Comparison of ENCODE assay signal across 10 cellular contexts in the genomic region with DNA sequence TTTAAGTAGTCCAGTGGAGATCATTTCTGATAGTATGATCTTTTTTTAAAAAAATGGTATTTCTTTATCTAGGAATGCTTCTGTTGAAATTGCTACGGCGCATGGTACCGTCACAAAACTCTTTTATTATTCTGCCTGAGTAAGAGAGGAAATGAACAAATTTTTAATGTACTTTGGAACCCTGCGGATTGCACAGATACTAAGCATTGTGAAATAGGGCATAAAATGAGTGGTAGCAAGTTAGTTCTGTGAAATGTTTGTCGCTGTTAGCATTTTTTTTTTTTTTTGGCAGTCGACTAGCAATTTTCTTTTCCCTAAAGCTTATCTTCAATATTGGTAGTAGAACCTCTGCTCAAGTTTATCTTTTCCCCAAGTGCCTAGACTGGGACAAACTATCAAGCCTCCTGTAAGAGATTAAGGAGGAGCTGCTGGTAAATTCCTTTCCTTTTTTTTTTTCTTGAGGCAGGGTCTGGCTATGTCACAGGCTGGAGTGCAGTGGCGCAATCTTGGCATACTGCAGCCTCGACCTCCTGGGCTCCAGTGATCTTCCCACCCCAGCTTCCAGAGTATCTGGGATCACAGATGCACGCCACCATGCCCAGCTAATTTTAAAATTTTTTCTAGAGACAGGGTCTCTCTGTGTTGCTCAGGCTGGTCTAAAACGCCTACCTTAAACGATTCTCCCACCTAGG. TPM values are rescaled to one million over a fixed set of nuclear protein-coding genes. Genes with fewer than 3 reads are reported as not detected.
DNase-seq lines count a peak whose midpoint lies in the region; ATAC-seq and TF ChIP-seq lines count a peak whose summit lies in the region.
"Had no signal": no experiment of that assay in that cellular context is flagged by ENCODE, and none has a peak within 500 bp of the region (broad histone marks: within the 10 kb centered on the region; RNA-seq: fewer than 3 reads in every experiment).

No MANE protein-coding gene starts in this region.

- POLR2A ChIA-PET in Panc1 (lab: Charles Lee) = no interaction called here

- H3K9me3 Mint-ChIP-seq in osteocyte (ENCODE audit: unreplicated experiment) = no peaks in the 10 kb centered on the region

- BruUV-seq in Panc1 (replicated peaks; lab: Mats Ljungman, UMichigan) = no TSS peak

- CTCF ChIA-PET in Panc1 (lab: Charles Lee) = interaction anchor here (0.6 kb wide), 1 partner anchor 723 kb away, joined by 3 read pairs; no protein-coding TSS in a partner anchor

- TF ChIP-seq POLR2A in Peyer's patch (IDR thresholded peaks at IDR 0.05) = no peak

- peaks cover 26% of the 10 kb centered on the region for H3K4me1 ChIP-seq in Panc1 (ENCODE audit: control insufficient read depth, insufficient read depth, low read length)
- H3K4me1 ChIP-seq in fibroblast of lung (ENCODE audit: control insufficient read depth, extremely low read depth, insufficient read depth, low read length) = peaks cover 3% of the 10 kb centered on the region
- peaks cover 0 to 36% (median 6%) of the 10 kb centered on the region in 4 donors for H3K4me1 ChIP-seq in Peyer's patch

- peak overlapping the region; percentile 85 for H3K27ac Mint-ChIP-seq in osteocyte (ENCODE audit: unreplicated experiment)

- no peaks in the 10 kb centered on the region for H3K27me3 ChIP-seq in Panc1 (ENCODE audit: control insufficient read depth, insufficient read depth, low read length)
- H3K27me3 ChIP-seq in fibroblast of lung (ENCODE audit: control insufficient read depth, insufficient read depth, low read length) = no peaks in the 10 kb centered on the region
- H3K27me3 ChIP-seq in Peyer's patch = no peaks in the 10 kb centered on the region
- H3K27me3 ChIP-seq: colonic mucosa had no signal

- in situ Hi-C loops in Panc1 (cut with HindIII; ENCODE audit: low pct_unique_long_range_greater_than_20kb, low sequenced_read_pairs) = no loop called here

- no peak for TF ChIP-seq CTCF in Panc1 (IDR thresholded peaks at IDR 0.05)
- no peak for TF ChIP-seq CTCF in fibroblast of lung (conservative IDR thresholded peaks at IDR 0.05 in 1 of 2, IDR thresholded peaks at IDR 0.05 in 1 of 2; ENCODE audit: low read depth in 1 of 2, low read length in 2 of 2)
- TF ChIP-seq CTCF in osteocyte (IDR thresholded peaks at IDR 0.05) = no peak
- TF ChIP-seq CTCF in Peyer's patch (IDR thresholded peaks at IDR 0.05) = no peak

- H3K9ac ChIP-seq in fibroblast of lung (ENCODE audit: insufficient read depth, low read length) = no peak overlapping the region

- intact Hi-C loops in Panc1 (cut with micrococcal nuclease; ENCODE audit: unreplicated experiment) = no loop called here

- no peak overlapping the region for H2AFZ ChIP-seq in fibroblast of lung (ENCODE audit: low read length)

- no peaks in the 10 kb centered on the region for H3K9me3 ChIP-seq in Panc1 (ENCODE audit: control insufficient read depth, insufficient read depth, low read depth, low read length)
- no peaks in the 10 kb centered on the region for H3K9me3 ChIP-seq in fibroblast of lung (ENCODE audit: control insufficient read depth, insufficient read depth, low read depth, low read length)
- no peaks in the 10 kb centered on the region for H3K9me3 ChIP-seq in Peyer's patch
- H3K9me3 ChIP-seq: colonic mucosa had no signal

- H3K4me1 Mint-ChIP-seq in osteocyte (ENCODE audit: unreplicated experiment) = peaks cover 36% of the 10 kb centered on the region

- H3K27me3 Mint-ChIP-seq in osteocyte (ENCODE audit: unreplicated experiment) = no peaks in the 10 kb centered on the region

- no peak for ATAC-seq in Panc1
- no peak for ATAC-seq in GM21529 (IDR thresholded peaks at IDR 0.05; ENCODE audit: unreplicated experiment)
- no peak for ATAC-seq in HG02610 (IDR thresholded peaks at IDR 0.05; ENCODE audit: unreplicated experiment)

- H3K4me3 ChIP-seq in Panc1 (ENCODE audit: low read depth in 2 of 2, low read length in 2 of 2) = peak overlapping the region; percentile 15 to 81; a peak in 3 of 4 replicates
- peak overlapping the region; percentile 79 to 97 (median 84) for H3K4me3 ChIP-seq in fibroblast of lung (replicated peaks in 1 of 4; ENCODE audit: control extremely low read depth in 1 of 4, insufficient read depth in 1 of 4, low read depth in 3 of 4, low read length in 4 of 4)
- peak overlapping the region in 2 of 4 donors; percentile 92 to 99 for H3K4me3 ChIP-seq in Peyer's patch

- H3K4me3 Mint-ChIP-seq in osteocyte (ENCODE audit: unreplicated experiment) = peak overlapping the region; percentile 92

- peak overlapping the region; percentile 93 for H3K4me2 ChIP-seq in fibroblast of lung (ENCODE audit: extremely low read depth, insufficient read depth, low read length)

- DNase-seq in EL = peak; percentile 59
- DNase-seq in Panc1 (ENCODE audit: low read depth, low spot score) = no peak
- peak; percentile 68 to 78 for DNase-seq in fibroblast of lung (ENCODE audit: low read depth in 2 of 2)
- DNase-seq in osteocyte (ENCODE audit: extremely low spot score, unreplicated experiment) = no peak
- DNase-seq in NCI-H2081 treated with DMSO at 0.1 percent for 48 hours (lab: John Stamatoyannopoulos, UW) = no peak
- DNase-seq in Peyer's patch = no peak
- DNase-seq: colonic mucosa, GDM1 had no signal

- no peaks in the 10 kb centered on the region for H4K20me1 ChIP-seq in fibroblast of lung (ENCODE audit: control insufficient read depth, extremely low read depth, insufficient read depth, low read length)

- no peaks in the 10 kb centered on the region; the same call in 1 of the 2 replicates for H3K36me3 ChIP-seq in Panc1 (ENCODE audit: control insufficient read depth, insufficient read depth, low read length)
- H3K36me3 ChIP-seq in fibroblast of lung (ENCODE audit: control insufficient read depth, insufficient read depth, low read length) = no peaks in the 10 kb centered on the region
- no peaks in the 10 kb centered on the region for H3K36me3 ChIP-seq in Peyer's patch
- H3K36me3 ChIP-seq: colonic mucosa had no signal

- peaks cover 78% of the 10 kb centered on the region for H3K79me2 ChIP-seq in fibroblast of lung (ENCODE audit: control insufficient read depth, insufficient read depth, low read length)

- H3K27ac ChIP-seq in Panc1 (ENCODE audit: low read length) = peak overlapping the region; percentile 60
- H3K27ac ChIP-seq in fibroblast of lung (ENCODE audit: insufficient read depth, low read length) = peak overlapping the region; percentile 9
- peak overlapping the region in 2 of 4 donors; percentile 89 to 94 for H3K27ac ChIP-seq in Peyer's patch

- H3K36me3 Mint-ChIP-seq in osteocyte (ENCODE audit: unreplicated experiment) = no peaks in the 10 kb centered on the region

RNA-seq across cellular contexts. Expression of a gene that starts 2.2 kb away (rescaled TPM):
- total RNA-seq in Panc1 (2021; ENCODE audit: unreplicated experiment) (50.3 TPM), fibroblast of lung (25.4 and 34.7 TPM in 2 replicates), osteocyte (44.0 and 49.9 TPM in 2 replicates), Peyer's patch (10 to 100 TPM; 41.0 to 56.9 (median 49.5) TPM)
- 37.6 TPM for polyA plus RNA-seq in Panc1 (2012; ENCODE audit: insufficient read length)
- 63.1 and 67.1 TPM in 2 replicates for polyA plus RNA-seq in fibroblast of lung
- 35.2 and 36.0 TPM in 2 replicates for polyA plus RNA-seq in fibroblast of lung (2012)
- 54.9 and 84.5 TPM in 2 replicates for polyA minus RNA-seq in fibroblast of lung (ENCODE audit: low replicate concordance)

RNA-seq across cellular contexts. Expression of a gene that starts 3.0 kb away (rescaled TPM):
- total RNA-seq in Panc1 (2021; ENCODE audit: unreplicated experiment) = 24.8 TPM
- polyA plus RNA-seq in Panc1 (2012; ENCODE audit: insufficient read length) = 13.7 TPM
- 22.1 and 30.7 TPM in 2 replicates for total RNA-seq in fibroblast of lung
- polyA plus RNA-seq in fibroblast of lung = 58.8 and 72.6 TPM in 2 replicates
- polyA plus RNA-seq in fibroblast of lung (2012) = 31.0 and 32.5 TPM in 2 replicates
- polyA minus RNA-seq in fibroblast of lung (ENCODE audit: low replicate concordance) = 14.1 and 21.5 TPM in 2 replicates
- total RNA-seq in osteocyte = 43.6 and 48.2 TPM in 2 replicates
- total RNA-seq in Peyer's patch = 100 to 1,000 TPM in 1 of 4 donors, 10 to 100 TPM in 3; 30.8 to 172 (median 48.5) TPM

RNA-seq across cellular contexts. Expression of a gene that starts 56.0 kb away (rescaled TPM):
- total RNA-seq in Panc1 (2021; ENCODE audit: unreplicated experiment) (21.9 TPM), fibroblast of lung (11.0 and 14.7 TPM in 2 replicates), osteocyte (18.6 and 19.0 TPM in 2 replicates), Peyer's patch (10 to 100 TPM in 2 of 4 donors, 1 to 10 TPM in 2; 9.2 to 26.3 (median 10.7) TPM)
- polyA plus RNA-seq in Panc1 (2012; ENCODE audit: insufficient read length) = 11.0 TPM
- polyA plus RNA-seq in fibroblast of lung = 23.6 and 32.5 TPM in 2 replicates
- 13.7 and 25.3 TPM in 2 replicates for polyA plus RNA-seq in fibroblast of lung (2012)
- polyA minus RNA-seq in fibroblast of lung (ENCODE audit: low replicate concordance) = 10.1 and 15.1 TPM in 2 replicates

Comparison
In these comparisons a context has a peak if more than half of its experiments do, and no peak if none do; other contexts are left out.
1. DNase-seq: peak in EL (single experiment) and fibroblast of lung (2 of 2); none in Panc1 (single experiment), osteocyte (single experiment), NCI-H2081 treated with DMSO at 0.1 percent for 48 hours (single experiment) and Peyer's patch (0 of 3).